In the genomic region with DNA sequence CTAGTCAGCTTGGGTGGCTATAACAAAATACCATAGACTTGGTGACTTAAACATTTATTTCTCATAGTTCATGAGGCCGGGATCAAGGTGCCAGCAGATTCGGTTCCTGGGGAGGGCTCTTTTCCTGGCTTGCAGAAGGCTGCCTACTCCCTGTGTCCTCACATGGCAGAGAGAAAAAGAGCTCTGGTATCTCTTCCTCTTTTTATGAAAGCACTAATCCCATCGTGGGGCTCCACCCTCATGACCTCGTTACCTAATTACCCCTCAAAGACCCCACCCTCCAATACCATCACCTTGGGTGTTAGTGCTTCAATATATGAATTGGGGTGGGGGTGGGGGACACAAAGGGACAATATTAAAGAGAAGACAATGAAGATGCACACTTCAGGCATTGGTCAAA, we compare ENCODE assay signal across 29 cellular contexts.
"Had no signal": no experiment of that assay in that cellular context is flagged by ENCODE, and none has a peak within 500 bp of the region (broad histone marks: within the 10 kb centered on the region; RNA-seq: fewer than 3 reads in every experiment).

No MANE protein-coding gene starts in this region.

- H3K4me1 ChIP-seq: body of pancreas, esophagus muscularis mucosa, gastrocnemius medialis, heart left ventricle had no signal

- H3K36me3 ChIP-seq: esophagus muscularis mucosa, gastrocnemius medialis, heart left ventricle, WERI-Rb-1 had no signal

- H3K9me3 ChIP-seq: body of pancreas, gastrocnemius medialis had no signal

- H3K27me3 ChIP-seq: body of pancreas, esophagus muscularis mucosa, foreskin keratinocyte, gastrocnemius medialis had no signal

- H3K27ac ChIP-seq: body of pancreas, esophagus muscularis mucosa, gastrocnemius medialis, heart left ventricle, WERI-Rb-1 had no signal

- DNase-seq: activated B cell treated with CpG ODN at 0.5 μM for 24 hours; activated CD4-positive, alpha-beta T cell treated with anti-CD3 and anti-CD28 coated beads for 48 hours; activated CD4-positive, alpha-beta T cell treated with anti-CD3 and anti-CD28 coated beads, Interleukin-2, amount 50 U/mL, for 1 hour; activated CD4-positive, alpha-beta T cell treated with anti-CD3 and anti-CD28 coated beads, Interleukin-2, amount 50 U/mL, for 48 hours; activated CD8-positive, alpha-beta memory T cell treated with anti-CD3 and anti-CD28 coated beads for 24 hours; activated CD8-positive, alpha-beta T cell treated with anti-CD3 and anti-CD28 coated beads for 36 hours; activated effector memory CD4-positive, alpha-beta T cell treated with Interleukin-2 at 50 U/mL for 16 hours; activated gamma-delta T cell treated with Interleukin-2 at 50 U/mL for 16 hours; activated naive CD4-positive, alpha-beta T cell treated with anti-CD3 and anti-CD28 coated beads, Interleukin-2, amount 50 U/mL, for 16 hours; activated naive CD4-positive, alpha-beta T cell treated with Interleukin-2 at 50 U/mL for 16 hours; activated T-cell treated with anti-CD3 and anti-CD28 coated beads, Interleukin-2, amount 50 U/mL, for 4 hours; amygdala; aorta; body of pancreas; caudate nucleus; cortex of kidney; dermis blood vessel endothelial cell; effector CD4-positive, alpha-beta T cell; effector memory CD8-positive, alpha-beta T cell; erythroblast; foreskin keratinocyte; gastrocnemius medialis; glutamatergic neuron; heart left ventricle; T-helper 2 cell; WERI-Rb-1 had no signal

- ATAC-seq: activated CD4-positive, CD25-positive, alpha-beta regulatory T cell treated with anti-CD3 and anti-CD28 coated beads, Interleukin-2, amount 50 U/mL, for 24 hours; activated CD8-positive, alpha-beta T cell treated with anti-CD3 and anti-CD28 coated beads for 36 hours; activated T-cell treated with anti-CD3 and anti-CD28 coated beads, Interleukin-2, amount 50 U/mL, for 4 hours; activated T-helper 17 cell treated with anti-CD3 and anti-CD28 coated beads, Interleukin-2, amount 50 U/mL, for 72 hours; body of pancreas; effector memory CD8-positive, alpha-beta T cell; foreskin keratinocyte; gastrocnemius medialis; heart left ventricle had no signal

- H3K4me3 ChIP-seq: body of pancreas, esophagus muscularis mucosa, gastrocnemius medialis, heart left ventricle had no signal
